In the genomic region with DNA sequence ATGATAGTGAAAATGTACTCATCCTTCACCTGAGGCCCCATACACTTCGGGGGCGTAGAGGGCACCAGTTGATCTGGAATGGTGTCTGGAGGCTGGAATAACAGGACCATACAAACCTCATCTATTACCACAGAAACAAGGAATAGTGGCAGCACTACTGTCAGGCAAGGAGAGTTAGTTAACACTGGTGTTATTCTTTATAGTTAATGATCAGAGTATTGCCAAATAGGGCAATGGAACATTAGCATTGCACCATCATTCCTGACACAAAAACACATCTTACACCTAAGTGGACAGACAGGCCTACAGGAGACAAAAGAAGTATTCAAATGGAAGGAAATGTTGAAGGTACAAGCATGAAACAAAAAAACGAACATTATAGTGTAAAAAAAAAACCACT, we compare ENCODE assay signal across 25 cellular contexts.
"Had no signal": no experiment of that assay in that cellular context is flagged by ENCODE, and none has a peak within 500 bp of the region (broad histone marks: within the 10 kb centered on the region; RNA-seq: fewer than 3 reads in every experiment).

No MANE protein-coding gene starts in this region.

- H3K79me2 ChIP-seq: hepatocyte had no signal

- H3K27ac Mint-ChIP-seq: activated B cell treated with CpG ODN at 0.5 μM for 24 hours; activated naive CD8-positive, alpha-beta T cell treated with anti-CD3 and anti-CD28 coated beads, Interleukin-2, amount 50 U/mL, for 24 hours; dendritic cell treated with granulocyte-macrophage colony-stimulating factor and Interleukin-4, amounts not matched to agents 40 ng/mL and 50 ng/mL, for 4 days; memory B cell; natural killer cell treated with Interleukin-12 subunit alpha and Interleukin-12 subunit beta and Interleukin-15 and Interleukin-18, amount 100 ng/mL, for 72 hours; stimulated activated naive CD8-positive, alpha-beta T cell treated with anti-CD3 and anti-CD28 coated beads, Interleukin-15, Interleukin-2, amounts not matched to agents 100 ng/mL and 50 ng/mL, for 24 hours had no signal

- H3K4me1 Mint-ChIP-seq: activated naive CD8-positive, alpha-beta T cell treated with anti-CD3 and anti-CD28 coated beads, Interleukin-2, amount 50 U/mL, for 24 hours had no signal

- H3K4me2 ChIP-seq: hepatocyte had no signal

- FAIRE-seq: endometrium, pancreas had no signal

- H3K4me3 Mint-ChIP-seq: activated B cell treated with CpG ODN at 0.5 μM for 24 hours; activated naive CD8-positive, alpha-beta T cell treated with anti-CD3 and anti-CD28 coated beads, Interleukin-2, amount 50 U/mL, for 24 hours; dendritic cell treated with granulocyte-macrophage colony-stimulating factor and Interleukin-4, amounts not matched to agents 40 ng/mL and 50 ng/mL, for 4 days; memory B cell; natural killer cell treated with Interleukin-12 subunit alpha and Interleukin-12 subunit beta and Interleukin-15 and Interleukin-18, amount 100 ng/mL, for 72 hours; stimulated activated naive CD8-positive, alpha-beta T cell treated with anti-CD3 and anti-CD28 coated beads, Interleukin-15, Interleukin-2, amounts not matched to agents 100 ng/mL and 50 ng/mL, for 24 hours had no signal

- H3K27me3 ChIP-seq: cardiac muscle cell, hepatocyte, pancreas, tibial artery had no signal

- H3K4me1 ChIP-seq: psoas muscle, tibial artery had no signal

- DNase-seq: activated B cell treated with CpG ODN at 0.5 μM for 24 hours; activated CD4-positive, alpha-beta T cell treated with anti-CD3 and anti-CD28 coated beads for 4 hours; activated CD4-positive, alpha-beta T cell treated with anti-CD3 and anti-CD28 coated beads, Interleukin-2, amount 50 U/mL, for 48 hours; activated effector memory CD4-positive, alpha-beta T cell treated with Interleukin-2 at 50 U/mL for 16 hours; activated naive CD4-positive, alpha-beta T cell treated with anti-CD3 and anti-CD28 coated beads, Interleukin-2, amount 50 U/mL, for 16 hours; activated naive CD8-positive, alpha-beta T cell treated with anti-CD3 and anti-CD28 coated beads, Interleukin-2, amount 50 U/mL, for 24 hours; activated T-cell treated with anti-CD3 and anti-CD28 coated beads, Interleukin-2, amount 50 U/mL, for 48 hours; effector CD4-positive, alpha-beta T cell; glutamatergic neuron; left ventricle myocardium superior; pancreas; psoas muscle; right cardiac atrium; stimulated activated CD4-positive, alpha-beta T cell treated with anti-CD3 and anti-CD28 coated beads, Interleukin-1b, Interleukin-23, amount 100 ng/mL, for 48 hours; substantia nigra; T1000; tibial artery had no signal

- ATAC-seq: activated naive CD8-positive, alpha-beta T cell treated with anti-CD3 and anti-CD28 coated beads, Interleukin-2, amount 50 U/mL, for 24 hours; esophagus mucosa; left ventricle myocardium superior; natural killer cell treated with Interleukin-12 subunit alpha and Interleukin-12 subunit beta and Interleukin-15 and Interleukin-18, amount 100 ng/mL, for 72 hours; pancreas; psoas muscle; right cardiac atrium had no signal

- H3K9me3 ChIP-seq: pancreas, psoas muscle, tibial artery had no signal

- H3K27ac ChIP-seq: cardiac muscle cell, hepatocyte, pancreas, psoas muscle, tibial artery had no signal

- H3K4me3 ChIP-seq: cardiac muscle cell, hepatocyte, pancreas, psoas muscle, tibial artery had no signal

- H2AFZ ChIP-seq: hepatocyte had no signal

- H3K9me3 Mint-ChIP-seq: activated B cell treated with CpG ODN at 0.5 μM for 24 hours; activated naive CD8-positive, alpha-beta T cell treated with anti-CD3 and anti-CD28 coated beads, Interleukin-2, amount 50 U/mL, for 24 hours; dendritic cell treated with granulocyte-macrophage colony-stimulating factor and Interleukin-4, amounts not matched to agents 40 ng/mL and 50 ng/mL, for 4 days; memory B cell; natural killer cell treated with Interleukin-12 subunit alpha and Interleukin-12 subunit beta and Interleukin-15 and Interleukin-18, amount 100 ng/mL, for 72 hours; stimulated activated naive CD8-positive, alpha-beta T cell treated with anti-CD3 and anti-CD28 coated beads, Interleukin-15, Interleukin-2, amounts not matched to agents 100 ng/mL and 50 ng/mL, for 24 hours had no signal

- H3K27me3 Mint-ChIP-seq: activated B cell treated with CpG ODN at 0.5 μM for 24 hours; activated naive CD8-positive, alpha-beta T cell treated with anti-CD3 and anti-CD28 coated beads, Interleukin-2, amount 50 U/mL, for 24 hours; dendritic cell treated with granulocyte-macrophage colony-stimulating factor and Interleukin-4, amounts not matched to agents 40 ng/mL and 50 ng/mL, for 4 days; memory B cell; natural killer cell treated with Interleukin-12 subunit alpha and Interleukin-12 subunit beta and Interleukin-15 and Interleukin-18, amount 100 ng/mL, for 72 hours; stimulated activated naive CD8-positive, alpha-beta T cell treated with anti-CD3 and anti-CD28 coated beads, Interleukin-15, Interleukin-2, amounts not matched to agents 100 ng/mL and 50 ng/mL, for 24 hours had no signal
